ENCODE assay signal across 20 cellular contexts in genomic region chr1:40646385-40646784, GRCh38.
DNase-seq lines count a peak whose midpoint lies in the region; TF ChIP-seq lines count a peak whose summit lies in the region.
"Had no signal": no experiment of that assay in that cellular context is flagged by ENCODE, and none has a peak within 500 bp of the region (broad histone marks: within the 10 kb centered on the region; RNA-seq: fewer than 3 reads in every experiment).

No MANE protein-coding gene starts in this region.

- no peak for TF ChIP-seq CTCF in brain microvascular endothelial cell (IDR thresholded peaks at IDR 0.05; ENCODE audit: low read depth, low read length, missing control alignments)
- TF ChIP-seq CTCF in WERI-Rb-1 (IDR thresholded peaks at IDR 0.05; ENCODE audit: low read depth, low read length) = no peak

- H3K9me3 ChIP-seq in WERI-Rb-1 (ENCODE audit: severe bottlenecking) = no peaks in the 10 kb centered on the region
- H3K9me3 ChIP-seq: gastrocnemius medialis, lower lobe of right lung, SK-N-SH had no signal

- DNase-seq in AG08396 (ENCODE audit: low spot score) (peak; percentile 44), HPDE6-E6E7 (ENCODE audit: extremely low spot score) (peak; percentile 66), brain microvascular endothelial cell (peak; percentile 46), iris pigment epithelial cell (ENCODE audit: low read depth) (peak; percentile 64), OCI-M1 (lab: John Stamatoyannopoulos, UW) (no peak), GM19238 (ENCODE audit: insufficient read length, low spot score) (no peak), WERI-Rb-1 (no peak)
- no peak for DNase-seq in activated CD4-positive, CD25-positive, alpha-beta regulatory T cell (lab: John Stamatoyannopoulos, UW)
- DNase-seq: activated CD4-positive, alpha-beta T cell treated with anti-CD3 and anti-CD28 coated beads, Interleukin-2, amount 50 U/mL, for 4 hours; activated T-cell treated with anti-CD3 and anti-CD28 coated beads, Interleukin-2, amount 50 U/mL, for 1 hour; effector CD4-positive, alpha-beta T cell; gastrocnemius medialis; GDM1; GOT3; lower lobe of right lung; naive thymus-derived CD8-positive, alpha-beta T cell; NCI-H1930; NCI-H446 treated with DMSO at 0.1 percent for 48 hours; SK-N-SH had no signal

- H3K4me3 ChIP-seq in brain microvascular endothelial cell (ENCODE audit: low read depth, low read length) (no peak overlapping the region), WERI-Rb-1 (ENCODE audit: low read depth, low read length) (no peak overlapping the region)
- H3K4me3 ChIP-seq: cardiac muscle cell, gastrocnemius medialis, lower lobe of right lung had no signal

- H3K27me3 ChIP-seq in brain microvascular endothelial cell (replicated peaks) (no peaks in the 10 kb centered on the region), WERI-Rb-1 (ENCODE audit: insufficient read depth, low read depth, severe bottlenecking) (no peaks in the 10 kb centered on the region)
- H3K27me3 ChIP-seq: cardiac muscle cell, gastrocnemius medialis had no signal

- in situ Hi-C loops in brain microvascular endothelial cell (cut with HindIII; ENCODE audit: low pct_ligation_motif_present, low sequenced_read_pairs) = no loop called here

- no peaks in the 10 kb centered on the region for H3K36me3 ChIP-seq in brain microvascular endothelial cell (replicated peaks)
- no peaks in the 10 kb centered on the region for H3K36me3 ChIP-seq in WERI-Rb-1
- H3K36me3 ChIP-seq: cardiac muscle cell, gastrocnemius medialis, lower lobe of right lung had no signal

- H3K27ac ChIP-seq in brain microvascular endothelial cell (no peak overlapping the region), WERI-Rb-1 (no peak overlapping the region)
- H3K27ac ChIP-seq: cardiac muscle cell, gastrocnemius medialis, lower lobe of right lung had no signal

Comparison
In these comparisons a context has a peak if more than half of its experiments do, and no peak if none do; other contexts are left out.
1. DNase-seq: peak in AG08396 (single experiment), HPDE6-E6E7 (single experiment), brain microvascular endothelial cell (single experiment) and iris pigment epithelial cell (single experiment); none in OCI-M1 (single experiment), GM19238 (single experiment), activated CD4-positive, CD25-positive, alpha-beta regulatory T cell (0 of 4) and WERI-Rb-1 (single experiment).